8 cellular contexts compared by ENCODE assay signal in genomic region chr7:69596723-69597277, GRCh38. TPM values are rescaled to one million over a fixed set of nuclear protein-coding genes. Genes with fewer than 3 reads are reported as not detected.
DNase-seq lines count a peak whose midpoint lies in the region; ATAC-seq and TF ChIP-seq lines count a peak whose summit lies in the region.

No MANE protein-coding gene starts in this region.

- H3K9me3 Mint-ChIP-seq in HFFc6: no peaks in the 10 kb centered on the region
- no peaks in the 10 kb centered on the region for H3K9me3 Mint-ChIP-seq in chondrocyte (ENCODE audit: low read depth)
- no peaks in the 10 kb centered on the region for H3K9me3 Mint-ChIP-seq in natural killer cell treated with Interleukin-12 subunit alpha and Interleukin-12 subunit beta and Interleukin-15 and Interleukin-18, amount 100 ng/mL, for 72 hours

- ATAC-seq in natural killer cell treated with Interleukin-12 subunit alpha and Interleukin-12 subunit beta and Interleukin-15 and Interleukin-18, amount 100 ng/mL, for 72 hours: no peak
- ATAC-seq in GM19328 (IDR thresholded peaks at IDR 0.05; ENCODE audit: unreplicated experiment): no peak

- H3K27me3 Mint-ChIP-seq in HFFc6 (ENCODE audit: insufficient read depth): peaks cover 7% of the 10 kb centered on the region
- no peaks in the 10 kb centered on the region for H3K27me3 Mint-ChIP-seq in chondrocyte (ENCODE audit: low read depth)
- peaks cover 0 to 3% of the 10 kb centered on the region in 2 donors for H3K27me3 Mint-ChIP-seq in natural killer cell treated with Interleukin-12 subunit alpha and Interleukin-12 subunit beta and Interleukin-15 and Interleukin-18, amount 100 ng/mL, for 72 hours

- POLR2A ChIA-PET in AG04449 (lab: Yijun Ruan, JAX): no interaction called here

- CTCF ChIA-PET in AG04449 (lab: Yijun Ruan, JAX): interaction anchor here (1.3 kb wide), 1 partner anchor 10 kb away, joined by 3 read pairs; no protein-coding TSS in a partner anchor

- no peak for DNase-seq in AG04449 (ENCODE audit: low read depth, low spot score)
- DNase-seq in HFFc6: no peak
- DNase-seq in chondrocyte (ENCODE audit: low spot score): no peak
- no peak for DNase-seq in natural killer cell treated with Interleukin-12 subunit alpha and Interleukin-12 subunit beta and Interleukin-15 and Interleukin-18, amount 100 ng/mL, for 72 hours (ENCODE audit: low spot score)
- no peak for DNase-seq in NCI-H146 (lab: John Stamatoyannopoulos, UW)
- DNase-seq in effector CD8-positive, alpha-beta T cell (lab: John Stamatoyannopoulos, UW): no peak
- no peak for DNase-seq in NCI-H1105 treated with DMSO at 0.1 percent for 48 hours (lab: John Stamatoyannopoulos, UW)

- H3K36me3 Mint-ChIP-seq in HFFc6 (ENCODE audit: low read depth) (no peaks in the 10 kb centered on the region), chondrocyte (ENCODE audit: low read depth) (no peaks in the 10 kb centered on the region)
- no peaks in the 10 kb centered on the region for H3K36me3 Mint-ChIP-seq in natural killer cell treated with Interleukin-12 subunit alpha and Interleukin-12 subunit beta and Interleukin-15 and Interleukin-18, amount 100 ng/mL, for 72 hours

- peak overlapping the region; percentile 51; the same call in 1 of the 2 replicates for H3K4me3 Mint-ChIP-seq in HFFc6
- peak overlapping the region; percentile 67 for H3K4me3 Mint-ChIP-seq in chondrocyte (ENCODE audit: unreplicated experiment)
- peak overlapping the region; percentile 72 for H3K4me3 Mint-ChIP-seq in natural killer cell treated with Interleukin-12 subunit alpha and Interleukin-12 subunit beta and Interleukin-15 and Interleukin-18, amount 100 ng/mL, for 72 hours

- H3K4me3 ChIP-seq in AG04449 (ENCODE audit: low read depth, low read length): peak overlapping the region; percentile 82

- no peak for TF ChIP-seq CTCF in AG04449 (IDR thresholded peaks at IDR 0.05; ENCODE audit: insufficient read depth, low read length, missing control alignments)
- no peak for TF ChIP-seq CTCF in HFFc6 (IDR thresholded peaks at IDR 0.05)
- no peak for TF ChIP-seq CTCF in chondrocyte (IDR thresholded peaks at IDR 0.05)

- no peaks in the 10 kb centered on the region for H3K4me1 Mint-ChIP-seq in HFFc6 (ENCODE audit: low read depth)
- peaks cover 13% of the 10 kb centered on the region for H3K4me1 Mint-ChIP-seq in chondrocyte (ENCODE audit: low read depth)
- peaks cover 7 to 14% of the 10 kb centered on the region in 2 donors for H3K4me1 Mint-ChIP-seq in natural killer cell treated with Interleukin-12 subunit alpha and Interleukin-12 subunit beta and Interleukin-15 and Interleukin-18, amount 100 ng/mL, for 72 hours (ENCODE audit: low read depth in 2 of 2)

- H3K27ac Mint-ChIP-seq in HFFc6 (no peak overlapping the region), chondrocyte (ENCODE audit: unreplicated experiment) (no peak overlapping the region)
- H3K27ac Mint-ChIP-seq in natural killer cell treated with Interleukin-12 subunit alpha and Interleukin-12 subunit beta and Interleukin-15 and Interleukin-18, amount 100 ng/mL, for 72 hours: no peak overlapping the region

RNA-seq across cellular contexts. Expression of gene AUTS2, which starts 1.5 kb away (rescaled TPM):
- under 1 TPM in 4 of 6 experiments, not detected in 2; 0.02 to 0.19 (median 0.16) TPM for total RNA-seq in HFFc6 (2021; fragmentation: NEBNext Ultra II Directional; extraction: Animal tissue kit (Norgen Biotek cat#: 25700))
- 31.5 to 69.2 TPM (median 40.8 TPM) in 3 replicates for total RNA-seq in chondrocyte
- total RNA-seq in natural killer cell treated with Interleukin-12 subunit alpha and Interleukin-12 subunit beta and Interleukin-15 and Interleukin-18, amount 100 ng/mL, for 72 hours: 10 to 100 TPM; 14.3 to 43.0 TPM

Comparison
In these comparisons a context has a peak if more than half of its experiments do, and no peak if none do; other contexts are left out.
1. RNA of gene AUTS2, which starts 1.5 kb away (total RNA-seq): 14.3 to 43.0 TPM in natural killer cell treated with Interleukin-12 subunit alpha and Interleukin-12 subunit beta and Interleukin-15 and Interleukin-18, amount 100 ng/mL, for 72 hours and 31.5 to 69.2 TPM in chondrocyte; 0.02 to 0.19 TPM in HFFc6; every median in the first group is over 10 times any median in the second.
2. Peak in every context shown above with its lines, with median percentiles within 50 percentile points of each other: H3K4me3 Mint-ChIP-seq.